Comparison of ENCODE assay signal across 9 cellular contexts in genomic region chr2:144517825-144518699, GRCh38. TPM values are rescaled to one million over a fixed set of nuclear protein-coding genes. Genes with fewer than 3 reads are reported as not detected.
DNase-seq lines count a peak whose midpoint lies in the region; ATAC-seq and TF ChIP-seq lines count a peak whose summit lies in the region.
"Had no signal": no experiment of that assay in that cellular context is flagged by ENCODE, and none has a peak within 500 bp of the region (broad histone marks: within the 10 kb centered on the region; RNA-seq: fewer than 3 reads in every experiment).

No MANE protein-coding gene starts in this region.

- no peak overlapping the region for H2AFZ ChIP-seq in SU-DHL-6 (ENCODE audit: low read depth, low read length, severe bottlenecking)

- H3K27me3 ChIP-seq in HL-60 (ENCODE audit: insufficient read depth, poor library complexity, severe bottlenecking): no peaks in the 10 kb centered on the region
- no peaks in the 10 kb centered on the region for H3K27me3 ChIP-seq in SU-DHL-6 (ENCODE audit: low read length)
- no peaks in the 10 kb centered on the region for H3K27me3 ChIP-seq in right atrium auricular region

- ATAC-seq in GM19467 (IDR thresholded peaks at IDR 0.05; ENCODE audit: unreplicated experiment): no peak

- H3K4me3 ChIP-seq in HL-60 (replicated peaks; ENCODE audit: insufficient read depth, low read length) (peak overlapping the region; percentile 62), SU-DHL-6 (ENCODE audit: insufficient read depth, low read length, poor library complexity, severe bottlenecking) (peak overlapping the region; percentile 76), right atrium auricular region (peak overlapping the region; percentile 73 to 81), skin epidermis (peak overlapping the region; percentile 46 to 75 (median 54))

- no peak for DNase-seq in HL-60 (ENCODE audit: low read depth in 1 of 2, low spot score in 1 of 2)
- DNase-seq in right atrium auricular region (ENCODE audit: low spot score): no peak
- no peak for DNase-seq in NCI-H510A (lab: John Stamatoyannopoulos, UW)
- DNase-seq in HPDE6-E6E7 (ENCODE audit: extremely low spot score): no peak
- no peak for DNase-seq in ureter (ENCODE audit: low spot score)
- DNase-seq: NCI-H1105 had no signal

- peak overlapping the region; percentile 98 for H3K27ac ChIP-seq in HL-60 (replicated peaks)
- no peak overlapping the region for H3K27ac ChIP-seq in SU-DHL-6 (ENCODE audit: low read depth, low read length)
- H3K27ac ChIP-seq in right atrium auricular region: peak overlapping the region; percentile 99
- peak overlapping the region; percentile 87 to 100 (median 97) for H3K27ac ChIP-seq in skin epidermis

- peak overlapping the region; percentile 87 for H3K4me2 ChIP-seq in SU-DHL-6 (ENCODE audit: low read depth, low read length, poor library complexity, severe bottlenecking)

- no peak for TF ChIP-seq CTCF in HL-60 (IDR thresholded peaks at IDR 0.05; ENCODE audit: insufficient read depth, low read length)
- TF ChIP-seq CTCF in SU-DHL-6 (IDR thresholded peaks at IDR 0.05; ENCODE audit: insufficient read depth, low read length, poor library complexity, severe bottlenecking): no peak
- TF ChIP-seq CTCF in right atrium auricular region (IDR thresholded peaks at IDR 0.05): no peak

- H3K9me3 ChIP-seq in SU-DHL-6 (ENCODE audit: insufficient read depth, low read length) (no peaks in the 10 kb centered on the region), right atrium auricular region (no peaks in the 10 kb centered on the region)

- 0 out of 2 replicates have a peak, but pooled peaks cover 7% of the 10 kb centered on the region for H3F3A ChIP-seq in SU-DHL-6 (ENCODE audit: insufficient read depth)

- H4K20me1 ChIP-seq in SU-DHL-6 (ENCODE audit: low read depth, low read length): no peaks in the 10 kb centered on the region

- H3K4me1 ChIP-seq in right atrium auricular region: peaks cover 0 to 26% of the 10 kb centered on the region in 2 donors

- H3K79me2 ChIP-seq in SU-DHL-6 (ENCODE audit: insufficient read depth, low read length): no peaks in the 10 kb centered on the region

- H3K9me2 ChIP-seq in SU-DHL-6 (replicated peaks; ENCODE audit: insufficient read depth, low read length): no peaks in the 10 kb centered on the region

- peak overlapping the region; percentile 56 for H3K9ac ChIP-seq in SU-DHL-6 (ENCODE audit: low read length)

- H3K36me3 ChIP-seq in SU-DHL-6 (ENCODE audit: low read length) (no peaks in the 10 kb centered on the region), right atrium auricular region (peaks cover 3% of the 10 kb centered on the region)

RNA-seq across cellular contexts. Expression of gene ZEB2, which starts 1.9 kb away (rescaled TPM):
- 10 to 100 TPM; 76.1 to 91.7 TPM for total RNA-seq in right atrium auricular region
- 92.4 TPM for total RNA-seq in ureter
